23 cellular contexts compared by ENCODE assay signal in the genomic region with DNA sequence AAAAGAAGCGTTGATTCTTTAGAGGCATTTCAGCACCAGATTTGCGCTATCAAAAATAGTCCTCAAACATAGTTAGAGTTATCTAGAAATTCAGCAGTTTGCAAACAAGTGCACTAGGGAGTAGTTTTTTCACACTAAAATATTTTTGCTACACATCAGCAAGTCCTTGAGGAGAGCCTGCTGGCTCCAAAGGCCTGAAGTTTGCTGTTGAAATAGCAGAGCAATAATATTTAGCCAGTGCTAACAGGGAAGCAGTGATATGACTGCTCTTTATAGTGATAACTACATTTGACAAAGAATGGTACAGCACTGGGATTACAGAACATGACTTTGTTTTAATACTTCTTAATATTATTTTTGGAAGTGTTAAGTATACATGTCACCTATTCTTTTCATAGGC.
"Had no signal": no experiment of that assay in that cellular context is flagged by ENCODE, and none has a peak within 500 bp of the region (broad histone marks: within the 10 kb centered on the region; RNA-seq: fewer than 3 reads in every experiment).

No MANE protein-coding gene starts in this region.

- DNase-seq: activated CD4-positive, alpha-beta memory T cell treated with anti-CD3 and anti-CD28 coated beads, Interleukin-2, amount 10 ng/mL, durations not matched to agents 7 days and 5 days; activated CD4-positive, alpha-beta T cell treated with anti-CD3 and anti-CD28 coated beads, Interleukin-2, amount 10 ng/mL, durations not matched to agents 24 days and 14 days; activated effector memory CD4-positive, alpha-beta T cell treated with anti-CD3 and anti-CD28 coated beads, Interleukin-2, amount 50 U/mL, for 16 hours; activated naive CD4-positive, alpha-beta T cell treated with anti-CD3 and anti-CD28 coated beads, Interleukin-2, amount 50 U/mL, for 16 hours; activated naive CD8-positive, alpha-beta T cell treated with anti-CD3 and anti-CD28 coated beads, Interleukin-2, amount 50 U/mL, for 24 hours; anterior cingulate cortex; body of pancreas; caudate nucleus; effector memory CD4-positive, alpha-beta T cell; glutamatergic neuron; islet precursor cell; left cardiac atrium; naive thymus-derived CD4-positive, alpha-beta T cell; occipital lobe; posterior cingulate gyrus; small intestine; stimulated activated CD4-positive, alpha-beta T cell treated with anti-CD3 and anti-CD28 coated beads, Interleukin-15, amount 100 ng/mL, for 24 hours; stimulated activated CD8-positive, alpha-beta memory T cell treated with anti-CD3 and anti-CD28 coated beads, Interleukin-4, amount 100 ng/mL, for 48 hours; stimulated activated naive B cell treated with anti-CD40 and anti-IgM and Interleukin-4, amounts not matched to agents 10 μg/mL and 1 μg/mL and 100 μg/mL, for 72 hours; T-cell had no signal

- H3K27ac ChIP-seq: body of pancreas had no signal

- H3K27me3 ChIP-seq: body of pancreas had no signal

- H3K9me3 ChIP-seq: body of pancreas had no signal

- H3K4me3 ChIP-seq: body of pancreas had no signal

- ATAC-seq: activated CD4-positive, CD25-positive, alpha-beta regulatory T cell treated with anti-CD3 and anti-CD28 coated beads, Interleukin-2, amount 50 U/mL, for 24 hours; activated naive CD8-positive, alpha-beta T cell treated with anti-CD3 and anti-CD28 coated beads, Interleukin-2, amount 50 U/mL, for 24 hours; body of pancreas; esophagus mucosa; naive thymus-derived CD4-positive, alpha-beta T cell; sciatic nerve; stimulated activated naive B cell treated with anti-CD40 and anti-IgM and Interleukin-4, amounts not matched to agents 10 μg/mL and 1 μg/mL and 100 μg/mL, for 72 hours; T-cell had no signal
